Comparison of ENCODE assay signal across 7 cellular contexts in genomic region chr6:25963426-25964123, GRCh38. TPM values are rescaled to one million over a fixed set of nuclear protein-coding genes. Genes with fewer than 3 reads are reported as not detected.
DNase-seq lines count a peak whose midpoint lies in the region; ATAC-seq, FAIRE-seq and TF ChIP-seq lines count a peak whose summit lies in the region.

No MANE protein-coding gene starts in this region.

- peak overlapping the region; percentile 97 for H3K27ac ChIP-seq in naive thymus-derived CD4-positive, alpha-beta T cell (ENCODE audit: low read depth, low read length)

- no peaks in the 10 kb centered on the region for H3K9me3 Mint-ChIP-seq in endothelial cell (ENCODE audit: unreplicated experiment)
- H3K9me3 Mint-ChIP-seq in naive thymus-derived CD4-positive, alpha-beta T cell: peaks cover 0 to 11% (median 1%) of the 10 kb centered on the region in 11 donors

- no peaks in the 10 kb centered on the region for H3K27me3 ChIP-seq in naive thymus-derived CD4-positive, alpha-beta T cell (ENCODE audit: control insufficient read depth in 2 of 2, insufficient read depth in 2 of 2, low read length in 2 of 2)

- peaks cover 24% of the 10 kb centered on the region for H3K4me1 Mint-ChIP-seq in endothelial cell (ENCODE audit: unreplicated experiment)
- H3K4me1 Mint-ChIP-seq in naive thymus-derived CD4-positive, alpha-beta T cell: peaks cover 68 to 94% (median 89%) of the 10 kb centered on the region in 7 donors

- peak overlapping the region; percentile 87 for H3K4me3 Mint-ChIP-seq in endothelial cell (ENCODE audit: unreplicated experiment)
- peak overlapping the region; percentile 92 to 100 (median 96) for H3K4me3 Mint-ChIP-seq in naive thymus-derived CD4-positive, alpha-beta T cell

- DNase-seq in GM19239 (ENCODE audit: insufficient read length, low spot score) (no peak), NOMO-1 treated with DMSO at 0.1 percent for 48 hours (lab: John Stamatoyannopoulos, UW; ENCODE audit: unreplicated experiment) (peak; percentile 52), endothelial cell (ENCODE audit: low spot score) (no peak), SHP77 (lab: John Stamatoyannopoulos, UW) (no peak)
- DNase-seq in naive thymus-derived CD4-positive, alpha-beta T cell: no peak

- H3K27me3 Mint-ChIP-seq in endothelial cell (ENCODE audit: unreplicated experiment): peaks cover 8% of the 10 kb centered on the region
- H3K27me3 Mint-ChIP-seq in naive thymus-derived CD4-positive, alpha-beta T cell: no peaks in the 10 kb centered on the region

- H3K36me3 Mint-ChIP-seq in endothelial cell (ENCODE audit: low read depth, unreplicated experiment): peaks cover 25% of the 10 kb centered on the region
- peaks cover 18 to 51% (median 32%) of the 10 kb centered on the region in 5 donors for H3K36me3 Mint-ChIP-seq in naive thymus-derived CD4-positive, alpha-beta T cell

- intact Hi-C loops in naive thymus-derived CD4-positive, alpha-beta T cell (cut with micrococcal nuclease): loop anchor here (2.0 to 10.0 kb wide), 10 partner anchors 86 to 1789 kb away; partner anchors contain the start of genes ABT1 (in 1 of the 2), ACOT13 (in 1 of the 2), CARMIL1 (in 1 of the 2) and TDP2 (in 1 of the 2)

- CTCF ChIA-PET in naive thymus-derived CD4-positive, alpha-beta T cell (lab: Charles Lee): interaction anchor here (2.5 kb wide), 1 partner anchor 30 kb away, joined by 20 read pairs; no protein-coding TSS in a partner anchor

- peak; percentile 64 for FAIRE-seq in GM19239 (lab: Jason Lieb, UNC)

- H3K27ac Mint-ChIP-seq in endothelial cell (ENCODE audit: unreplicated experiment): peak overlapping the region; percentile 75
- peak overlapping the region; percentile 86 to 99 (median 93) for H3K27ac Mint-ChIP-seq in naive thymus-derived CD4-positive, alpha-beta T cell

- H3K9me3 ChIP-seq in naive thymus-derived CD4-positive, alpha-beta T cell (ENCODE audit: control insufficient read depth in 2 of 3, low read length in 3 of 3): peaks cover 0 to 3% (median 0%) of the 10 kb centered on the region in 3 experiments

- POLR2A ChIA-PET in naive thymus-derived CD4-positive, alpha-beta T cell (lab: Charles Lee): interaction anchor here (0.9 to 4.2 kb wide), 10 partner anchors 10 to 99 kb away, joined by 3 to 41 read pairs (median 6); a partner anchor contains a TSS

- no peak for TF ChIP-seq CTCF in endothelial cell (IDR thresholded peaks at IDR 0.05; ENCODE audit: unreplicated experiment)

- peaks cover 71 to 84% of the 10 kb centered on the region in 2 donors for H3K4me1 ChIP-seq in naive thymus-derived CD4-positive, alpha-beta T cell (ENCODE audit: control insufficient read depth in 2 of 2, insufficient read depth in 2 of 2, low read length in 2 of 2)

- H3K4me3 ChIP-seq in naive thymus-derived CD4-positive, alpha-beta T cell (ENCODE audit: low read length): peak overlapping the region; percentile 67

- H3K36me3 ChIP-seq in naive thymus-derived CD4-positive, alpha-beta T cell (ENCODE audit: control insufficient read depth in 2 of 3, insufficient read depth in 3 of 3, low read length in 3 of 3): peaks cover 8 to 32% (median 14%) of the 10 kb centered on the region in 3 experiments

- no peak for ATAC-seq in naive thymus-derived CD4-positive, alpha-beta T cell
- ATAC-seq in GM18867 (IDR thresholded peaks at IDR 0.05; ENCODE audit: unreplicated experiment) (no peak), HG03442 (IDR thresholded peaks at IDR 0.05; ENCODE audit: unreplicated experiment) (no peak)

RNA-seq across cellular contexts. Expression of gene TRIM38, which starts 1.0 kb away (rescaled TPM):
- total RNA-seq in endothelial cell (ENCODE audit: unreplicated experiment): 3.8 TPM
- 10 to 100 TPM; 17.4 to 32.8 (median 29.9) TPM for total RNA-seq in naive thymus-derived CD4-positive, alpha-beta T cell
- polyA plus RNA-seq in naive thymus-derived CD4-positive, alpha-beta T cell: 1 to 10 TPM; 4.4 to 9.5 TPM

RNA-seq across cellular contexts. Expression of gene SLC17A2, which starts 33.1 kb away (rescaled TPM):
- total RNA-seq in endothelial cell (ENCODE audit: unreplicated experiment): not detected
- under 1 TPM in 1 of 5 experiments, not detected in 4; 0.15 TPM for total RNA-seq in naive thymus-derived CD4-positive, alpha-beta T cell
- polyA plus RNA-seq in naive thymus-derived CD4-positive, alpha-beta T cell: not detected
